In genomic region chr10:131650169-131650705, GRCh38 we compare ENCODE assay signal across 28 cellular contexts.
DNase-seq lines count a peak whose midpoint lies in the region; ATAC-seq, FAIRE-seq and TF ChIP-seq lines count a peak whose summit lies in the region.
"Had no signal": no experiment of that assay in that cellular context is flagged by ENCODE, and none has a peak within 500 bp of the region (broad histone marks: within the 10 kb centered on the region; RNA-seq: fewer than 3 reads in every experiment).

No MANE protein-coding gene starts in this region.

- no peaks in the 10 kb centered on the region for H3K4me1 ChIP-seq in heart right ventricle
- no peaks in the 10 kb centered on the region for H3K4me1 ChIP-seq in aorta (ENCODE audit: control insufficient read depth in 1 of 2, insufficient read depth in 2 of 2, low read length in 2 of 2)
- H3K4me1 ChIP-seq: SJCRH30 had no signal

- H3K9me3 ChIP-seq in heart right ventricle (no peaks in the 10 kb centered on the region), aorta (ENCODE audit: control insufficient read depth, low read length) (no peaks in the 10 kb centered on the region)
- H3K9me3 ChIP-seq: BLaER1 treated with 17β-estradiol and CSF1 and Interleukin-3, amounts not matched to agents 10 nM and 100 nM; SJCRH30 had no signal

- no peak for TF ChIP-seq CTCF in heart right ventricle (IDR thresholded peaks at IDR 0.05)
- TF ChIP-seq CTCF in coronary artery (IDR thresholded peaks at IDR 0.05), result no peak
- TF ChIP-seq CTCF in D721Med (IDR thresholded peaks at IDR 0.05; ENCODE audit: insufficient read depth, missing control alignments), result no peak

- H3K36me3 ChIP-seq in heart right ventricle, result no peaks in the 10 kb centered on the region
- H3K36me3 ChIP-seq in aorta (ENCODE audit: control insufficient read depth in 1 of 2, insufficient read depth in 2 of 2, low read length in 1 of 2), result no peaks in the 10 kb centered on the region
- H3K36me3 ChIP-seq: BLaER1 treated with 17β-estradiol and CSF1 and Interleukin-3, amounts not matched to agents 10 nM and 100 nM; SJCRH30 had no signal

- H3K27me3 ChIP-seq in heart right ventricle (peaks cover 0 to 65% (median 49%) of the 10 kb centered on the region in 7 donors), aorta (ENCODE audit: control insufficient read depth in 1 of 2, insufficient read depth in 2 of 2, low read length in 1 of 2) (no peaks in the 10 kb centered on the region)
- H3K27me3 ChIP-seq: SJCRH30 had no signal

- ATAC-seq in Right ventricle myocardium inferior, result peak; percentile 23
- no peak for ATAC-seq in heart right ventricle
- no peak for ATAC-seq in aorta (ENCODE audit: low FRiP score)
- ATAC-seq: GM12878, HCT116, PC-3, SK-N-SH treated with all-trans-retinoic acid at 6 μM for 48 hours had no signal

- intact Hi-C loops in Right ventricle myocardium inferior (cut with DNase I) (no loop called here), heart right ventricle (cut with DNase I) (no loop called here), aorta (cut with DNase I) (no loop called here)

- H3K27ac ChIP-seq in heart right ventricle (no peak overlapping the region), coronary artery (no peak overlapping the region), aorta (ENCODE audit: low read depth in 1 of 2, low read length in 2 of 2) (no peak overlapping the region)
- H3K27ac ChIP-seq: BLaER1 treated with 17β-estradiol and CSF1 and Interleukin-3, amounts not matched to agents 10 nM and 100 nM; HL-60; KMS-11; SJCRH30 had no signal

- DNase-seq in Right ventricle myocardium inferior (ENCODE audit: missing footprints) (no peak), heart right ventricle (no peak), coronary artery (ENCODE audit: low spot score) (peak; percentile 55), mesenteric fat pad (ENCODE audit: low spot score) (peak; percentile 68), D721Med (ENCODE audit: insufficient read length, low spot score) (no peak), aorta (no peak), DMS79 (lab: John Stamatoyannopoulos, UW) (no peak)
- DNase-seq: AML-193; CD4-positive, alpha-beta T cell; DMS53; GDM1; GOT3; NCI-H1048; NCI-H1694; NCI-H2029 treated with DMSO at 0.1 percent for 48 hours; NCI-H2227 treated with DMSO at 0.1 percent for 48 hours; NCI-H510A; NCI-H82; NK-92 treated with Interleukin-12 subunit alpha and Interleukin-12 subunit beta, amount 100 ng/mL, for 24 hours; PC-3; SJCRH30 had no signal

- no peak for FAIRE-seq in D721Med (lab: Jason Lieb, UNC)
- FAIRE-seq: A204.1, GM12878 had no signal

- H3K4me3 ChIP-seq in heart right ventricle (no peak overlapping the region), coronary artery (no peak overlapping the region), aorta (ENCODE audit: low read length in 2 of 2) (no peak overlapping the region)
- H3K4me3 ChIP-seq: BLaER1 treated with 17β-estradiol and CSF1 and Interleukin-3, amounts not matched to agents 10 nM and 100 nM; GM12878; SJCRH30 had no signal

- WGBS in heart right ventricle, 2 donors, result 49 to 55% methylated on average over 12 of the region's 12 CpGs
- 10 to 30% methylated on average over 12 of the region's 12 CpGs for WGBS in aorta, 2 donors

Comparison
In these comparisons a context has a peak if more than half of its experiments do, and no peak if none do; other contexts are left out.
1. DNase-seq: peak in coronary artery (single experiment) and mesenteric fat pad (single experiment); none in Right ventricle myocardium inferior (single experiment), heart right ventricle (0 of 2), D721Med (single experiment), aorta (0 of 2) and DMS79 (single experiment).